31 cellular contexts compared by ENCODE assay signal in the genomic region with DNA sequence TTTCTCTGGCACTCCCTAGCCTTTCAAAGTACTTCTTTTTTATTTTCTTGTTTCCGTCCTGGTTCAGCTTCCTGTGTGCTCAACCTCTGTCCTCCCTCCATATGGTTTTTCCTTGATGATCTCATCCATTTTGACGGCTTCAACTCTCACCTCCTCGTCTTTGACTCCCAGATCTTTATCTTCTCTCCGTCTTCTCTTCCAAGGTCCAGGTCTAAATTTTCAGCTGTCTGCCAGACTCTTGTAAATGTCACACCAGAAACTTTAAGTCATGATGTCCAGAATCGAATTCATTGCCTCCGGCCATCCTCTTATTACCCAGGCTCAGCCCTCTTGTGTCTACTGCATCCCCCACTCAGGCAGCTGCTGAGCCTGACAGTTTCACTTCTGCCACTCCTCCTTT. TPM values are rescaled to one million over a fixed set of nuclear protein-coding genes. Genes with fewer than 3 reads are reported as not detected.
A peak's percentile ranks its signal among the peaks of the same experiment; 100 is the strongest.
DNase-seq lines count a peak whose midpoint lies in the region; ATAC-seq, FAIRE-seq and TF ChIP-seq lines count a peak whose summit lies in the region.
"Had no signal": no experiment of that assay in that cellular context is flagged by ENCODE, and none has a peak within 500 bp of the region (broad histone marks: within the 10 kb centered on the region; RNA-seq: fewer than 3 reads in every experiment).

No MANE protein-coding gene starts in this region.

- peak; percentile 66 for DNase-seq in EH (ENCODE audit: low read depth)
- peak; percentile 20 for DNase-seq in HFFc6
- DNase-seq in SK-N-DZ (ENCODE audit: low spot score), result peak; percentile 11
- DNase-seq in mesothelial cell of epicardium (ENCODE audit: low spot score in 2 of 2, unreplicated experiment in 2 of 2), result no peak
- no peak for DNase-seq in pancreas
- DNase-seq in NCI-H2196 treated with DMSO at 0.1 percent for 48 hours (lab: John Stamatoyannopoulos, UW; ENCODE audit: unreplicated experiment), result no peak
- DNase-seq: 8988T; ACHN; BE2C; DMS153; DND-41; GDM1; Karpas-422; NCI-H1092 treated with DMSO at 0.1 percent for 48 hours; NCI-H1436; NCI-H187 treated with DMSO at 0.1 percent for 48 hours; NCI-H2171 treated with DMSO at 0.1 percent for 48 hours; NCI-H524; NCI-H774; NK-92 treated with Interleukin-12 subunit alpha and Interleukin-12 subunit beta, amount 100 ng/mL, for 24 hours; PC-3; Right ventricle myocardium superior; T-helper 1 cell had no signal

- H3K4me3 ChIP-seq in pancreas, result no peak overlapping the region
- H3K4me3 ChIP-seq: GM12878 had no signal

- FAIRE-seq in pancreas (lab: Jason Lieb, UNC), result no peak
- FAIRE-seq: GM12878, HepG2 had no signal

- H3K27me3 Mint-ChIP-seq in HFFc6 (ENCODE audit: insufficient read depth) (no peaks in the 10 kb centered on the region; the same call in 1 of the 2 replicates), mesothelial cell of epicardium (ENCODE audit: low read depth) (no peaks in the 10 kb centered on the region)

- 74 to 78% methylated on average over 6 of the region's 6 CpGs for WGBS in pancreas, 2 donors

- H3K27me3 ChIP-seq in pancreas, result no peaks in the 10 kb centered on the region
- H3K27me3 ChIP-seq: BE2C had no signal

- no peaks in the 10 kb centered on the region for H3K9me3 ChIP-seq in pancreas
- H3K9me3 ChIP-seq: BE2C had no signal

- H3K36me3 ChIP-seq in pancreas, result no peaks in the 10 kb centered on the region
- H3K36me3 ChIP-seq: BE2C had no signal

- peak overlapping the region; percentile 8 for H3K4me3 Mint-ChIP-seq in HFFc6
- H3K4me3 Mint-ChIP-seq in mesothelial cell of epicardium, result no peak overlapping the region

- no peaks in the 10 kb centered on the region for H3K4me1 ChIP-seq in pancreas
- H3K4me1 ChIP-seq: BE2C had no signal

- no peak overlapping the region for H3K27ac ChIP-seq in pancreas

- ATAC-seq in HG03521 (IDR thresholded peaks at IDR 0.05; ENCODE audit: unreplicated experiment) (no peak), pancreas (no peak), HG02852 (IDR thresholded peaks at IDR 0.05; ENCODE audit: unreplicated experiment) (no peak)
- ATAC-seq: GM12878, HCT116, HepG2, PC-3 had no signal

- TF ChIP-seq CTCF in HFFc6 (IDR thresholded peaks at IDR 0.05) (no peak), mesothelial cell of epicardium (IDR thresholded peaks at IDR 0.05; ENCODE audit: unreplicated experiment) (no peak), pancreas (IDR thresholded peaks at IDR 0.05) (no peak)

- H3K9me3 Mint-ChIP-seq in HFFc6, result no peaks in the 10 kb centered on the region
- peaks cover 3% of the 10 kb centered on the region for H3K9me3 Mint-ChIP-seq in mesothelial cell of epicardium

- H3K27ac Mint-ChIP-seq in HFFc6, result no peak overlapping the region; the same call in 1 of the 2 replicates
- H3K27ac Mint-ChIP-seq in mesothelial cell of epicardium, result peak overlapping the region; percentile 31

- intact Hi-C loops in pancreas (cut with DNase I), result no loop called here

- H3K4me1 Mint-ChIP-seq in HFFc6 (ENCODE audit: low read depth), result peaks cover 24% of the 10 kb centered on the region
- peaks cover 18% of the 10 kb centered on the region for H3K4me1 Mint-ChIP-seq in mesothelial cell of epicardium

- H3K36me3 Mint-ChIP-seq in HFFc6 (ENCODE audit: low read depth) (no peaks in the 10 kb centered on the region), mesothelial cell of epicardium (no peaks in the 10 kb centered on the region)

RNA-seq across cellular contexts. Expression of gene GFRA1, which starts 23.4 kb away (rescaled TPM):
- 10 to 100 TPM in 5 of 6 experiments, 1 to 10 TPM in 1; 7.3 to 17.2 (median 15.9) TPM for total RNA-seq in HFFc6 (2021; fragmentation: NEBNext Ultra II Directional; extraction: Animal tissue kit (Norgen Biotek cat#: 25700))
- 13.9 and 20.1 TPM in 2 replicates for polyA plus RNA-seq in SK-N-DZ (2014; cell fraction: cytosol; rRNA removed)
- 15.9 and 25.1 TPM in 2 replicates for polyA plus RNA-seq in SK-N-DZ (2014; cell fraction: nucleus; rRNA removed)
- total RNA-seq in mesothelial cell of epicardium (38.7 to 42.4 TPM (median 40.8 TPM) in 3 replicates), pancreas (1 to 10 TPM in 5 of 6 donors, under 1 TPM in 1; 0.79 to 4.4 (median 1.5) TPM)
- polyA plus RNA-seq in pancreas, result under 1 TPM; 0.61 to 0.70 TPM
- total RNA-seq: HepG2, HT1080, PC-3 had no signal
- polyA plus RNA-seq: HepG2 had no signal

RNA-seq across cellular contexts. Expression of gene CCDC172, which starts 27.9 kb away (rescaled TPM):
- not detected for total RNA-seq in HFFc6 (2021; fragmentation: NEBNext Ultra II Directional; extraction: Animal tissue kit (Norgen Biotek cat#: 25700))
- not detected in 2 replicates for polyA plus RNA-seq in SK-N-DZ (2014; cell fraction: cytosol; rRNA removed)
- polyA plus RNA-seq in SK-N-DZ (2014; cell fraction: nucleus; rRNA removed), result not detected in 2 replicates
- total RNA-seq in mesothelial cell of epicardium (not detected in 3 replicates), pancreas (not detected)
- not detected for polyA plus RNA-seq in pancreas
- total RNA-seq: GM12878, HepG2, HT1080, PC-3, Right ventricle myocardium superior, RPMI7951, SK-MEL-5 had no signal
- polyA plus RNA-seq: GM12878, HepG2 had no signal

Comparison
In these comparisons a context has a peak if more than half of its experiments do, and no peak if none do; other contexts are left out.
1. DNase-seq: peak in EH (single experiment), HFFc6 (single experiment) and SK-N-DZ (single experiment); none in mesothelial cell of epicardium (0 of 2), pancreas (0 of 6) and NCI-H2196 treated with DMSO at 0.1 percent for 48 hours (single experiment).